In the genomic region with DNA sequence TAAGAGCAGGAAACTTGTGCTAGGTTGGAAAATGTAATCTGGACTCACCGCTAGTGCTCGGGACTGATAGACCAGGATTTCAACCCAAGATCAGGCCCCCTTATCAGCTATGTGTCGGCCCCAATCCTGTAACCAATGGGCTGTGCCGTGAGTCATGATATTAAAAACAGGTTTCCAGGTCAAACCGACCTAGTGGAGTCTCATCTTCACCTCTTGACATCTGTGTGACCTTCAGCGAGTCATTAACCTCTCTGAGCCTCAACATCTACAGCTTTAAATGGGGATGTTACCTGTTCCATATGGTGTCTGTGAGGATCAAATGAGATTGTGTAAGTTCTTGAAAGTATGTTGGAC, we compare ENCODE assay signal across 8 cellular contexts. TPM values are rescaled to one million over a fixed set of nuclear protein-coding genes. Genes with fewer than 3 reads are reported as not detected.
DNase-seq lines count a peak whose midpoint lies in the region; ATAC-seq, FAIRE-seq and TF ChIP-seq lines count a peak whose summit lies in the region.

No MANE protein-coding gene starts in this region.

- peak; percentile 56 for FAIRE-seq in endothelial cell of umbilical vein (lab: Jason Lieb, UNC)

- H3K4me1 ChIP-seq in A673 (ENCODE audit: insufficient read depth, low read length, poor library complexity, severe bottlenecking) = peaks cover 12% of the 10 kb centered on the region
- peaks cover 24% of the 10 kb centered on the region for H3K4me1 ChIP-seq in PC-3 (ENCODE audit: insufficient read depth, low read length)
- peaks cover 25% of the 10 kb centered on the region for H3K4me1 ChIP-seq in endothelial cell of umbilical vein (ENCODE audit: control insufficient read depth, extremely low read depth, insufficient read depth, low read length)
- peaks cover 9 to 14% of the 10 kb centered on the region in 2 donors for H3K4me1 ChIP-seq in neuronal stem cell (ENCODE audit: control insufficient read depth in 2 of 2, insufficient read depth in 1 of 2, low read depth in 1 of 2, low read length in 2 of 2)

- H4K8ac ChIP-seq in neuronal stem cell (ENCODE audit: low read depth, low read length) = no peak overlapping the region

- no peak overlapping the region for H2BK12ac ChIP-seq in neuronal stem cell (ENCODE audit: low read length)

- H3K27ac ChIP-seq in A673 (ENCODE audit: low read depth, low read length, poor library complexity, severe bottlenecking) = peak overlapping the region; percentile 75
- peak overlapping the region; percentile 81 for H3K27ac ChIP-seq in PC-3 (ENCODE audit: low read length)
- peak overlapping the region; percentile 62 for H3K27ac ChIP-seq in endothelial cell of umbilical vein (ENCODE audit: insufficient read depth, low read depth, low read length)
- no peak overlapping the region for H3K27ac ChIP-seq in neuronal stem cell (replicated peaks; ENCODE audit: low read length)

- H3K14ac ChIP-seq in neuronal stem cell (ENCODE audit: low read length) = no peak overlapping the region

- H2BK120ac ChIP-seq in neuronal stem cell (ENCODE audit: low read depth, low read length) = no peak overlapping the region

- H3K9ac ChIP-seq in PC-3 (ENCODE audit: low read length) (peak overlapping the region; percentile 98), endothelial cell of umbilical vein (replicated peaks; ENCODE audit: extremely low read depth, insufficient read depth, low read length) (peak overlapping the region; percentile 83), neuronal stem cell (ENCODE audit: low read depth, low read length, poor library complexity) (peak overlapping the region; percentile 92)

- TF ChIP-seq POLR2A in endothelial cell of umbilical vein (IDR thresholded peaks at IDR 0.05; ENCODE audit: low read depth, low read length) = no peak

- H2AFZ ChIP-seq in PC-3 (ENCODE audit: low read length) (peak overlapping the region; percentile 72), endothelial cell of umbilical vein (ENCODE audit: low read depth, low read length) (peak overlapping the region; percentile 54), neuronal stem cell (ENCODE audit: low read length) (peak overlapping the region; percentile 86)

- no peak overlapping the region for H2BK15ac ChIP-seq in neuronal stem cell (ENCODE audit: low read length)

- H3K23ac ChIP-seq in neuronal stem cell (ENCODE audit: low read depth, low read length, poor library complexity) = no peak overlapping the region

- POLR2A ChIA-PET in A673 (lab: Charles Lee; ENCODE audit: low non-redundant PET) (no interaction called here), PC-3 (lab: Charles Lee; ENCODE audit: unreplicated experiment) (interaction anchor here (0.6 kb wide), 1 partner anchor 22 kb away, joined by 10 read pairs; no protein-coding TSS in a partner anchor), endothelial cell of umbilical vein (lab: Charles Lee) (no interaction called here)

- no peak overlapping the region for H3K4ac ChIP-seq in neuronal stem cell (ENCODE audit: low read length)

- 0 out of 2 replicates have a peak, but pooled peaks cover 10% of the 10 kb centered on the region for H4K20me1 ChIP-seq in PC-3 (ENCODE audit: low read length)
- H4K20me1 ChIP-seq in endothelial cell of umbilical vein (replicated peaks; ENCODE audit: control insufficient read depth, extremely low read depth, insufficient read depth, low read length) = peaks cover 4% of the 10 kb centered on the region

- no peaks in the 10 kb centered on the region for H3K9me2 ChIP-seq in PC-3 (replicated peaks; ENCODE audit: low read length)

- intact Hi-C loops in A673 (cut with micrococcal nuclease; ENCODE audit: unreplicated experiment) = loop anchor here (5.0 kb wide), 1 partner anchor 69 kb away; a partner anchor contains a TSS
- intact Hi-C loops in PC-3 (cut with micrococcal nuclease) = loop anchor here (5.0 kb wide), 1 partner anchor 69 kb away; a partner anchor contains a TSS
- intact Hi-C loops in endothelial cell of umbilical vein (cut with micrococcal nuclease) = loop anchor here (1.0 to 10.0 kb wide), 3 partner anchors 166 to 337 kb away; a partner anchor contains a TSS

- CTCF ChIA-PET in A673 (lab: Charles Lee) (no interaction called here), PC-3 (lab: Charles Lee) (no interaction called here), endothelial cell of umbilical vein (lab: Charles Lee) (interaction anchor here (1.5 to 2.3 kb wide), 2 partner anchors 71 to 82 kb away, joined by 4 to 18 read pairs; a partner anchor contains a TSS)

- no peak overlapping the region for H3K18ac ChIP-seq in neuronal stem cell (ENCODE audit: low read length)

- TF ChIP-seq CTCF in A673 (conservative IDR thresholded peaks at IDR 0.05; ENCODE audit: low read depth, low read length) = no peak
- no peak for TF ChIP-seq CTCF in PC-3 (conservative IDR thresholded peaks at IDR 0.05; ENCODE audit: low read depth, low read length)
- no peak for TF ChIP-seq CTCF in endothelial cell of umbilical vein (IDR thresholded peaks at IDR 0.05; ENCODE audit: extremely low read depth in 1 of 2, insufficient read depth in 1 of 2, low read depth in 1 of 2, low read length in 2 of 2)

- H3K9me1 ChIP-seq in endothelial cell of umbilical vein (replicated peaks; ENCODE audit: control insufficient read depth, extremely low read depth, insufficient read depth, low read length) = no peaks in the 10 kb centered on the region

- no CpG with 5 or more reads among the region's 6 CpGs for WGBS in neuronal stem cell (ENCODE audit: extremely low coverage in 2 of 2, insufficient read length in 2 of 2, insufficient replicate concordance in 1 of 2), 2 donors

- H3K79me2 ChIP-seq in PC-3 (ENCODE audit: low read length) (peaks cover 79% of the 10 kb centered on the region), endothelial cell of umbilical vein (ENCODE audit: control insufficient read depth, insufficient read depth, low read length) (peaks cover 64% of the 10 kb centered on the region)

- peak overlapping the region; percentile 79 for H3K4me3 ChIP-seq in A673 (ENCODE audit: low read depth, low read length, poor library complexity, severe bottlenecking)
- peak overlapping the region; percentile 98 for H3K4me3 ChIP-seq in PC-3 (ENCODE audit: low read length)
- peak overlapping the region; percentile 49 to 95 (median 83) for H3K4me3 ChIP-seq in endothelial cell of umbilical vein (replicated peaks in 1 of 3; ENCODE audit: insufficient read depth in 1 of 3, low read depth in 1 of 3, low read length in 3 of 3)
- H3K4me3 ChIP-seq in neuronal stem cell (ENCODE audit: low read length in 2 of 2) = peak overlapping the region; percentile 91 to 97

- no peak overlapping the region for H2AK5ac ChIP-seq in neuronal stem cell (ENCODE audit: low read depth, low read length)

- BruUV-seq in A673 (replicated peaks; lab: Mats Ljungman, UMichigan) (no TSS peak), PC-3 (replicated peaks; lab: Mats Ljungman, UMichigan) (TSS peak; percentile 63), endothelial cell of umbilical vein (replicated peaks; lab: Mats Ljungman, UMichigan) (TSS peak; percentile 46)

- no peaks in the 10 kb centered on the region for H3K9me3 ChIP-seq in A673 (ENCODE audit: low read depth, low read length, poor library complexity, severe bottlenecking)
- H3K9me3 ChIP-seq in PC-3 (ENCODE audit: low read length) = no peaks in the 10 kb centered on the region
- no peaks in the 10 kb centered on the region for H3K9me3 ChIP-seq in endothelial cell of umbilical vein (replicated peaks; ENCODE audit: control insufficient read depth, insufficient read depth, low read length)
- H3K9me3 ChIP-seq in neuronal stem cell (replicated peaks in 1 of 2; ENCODE audit: control insufficient read depth in 2 of 2, insufficient read depth in 1 of 2, low read depth in 1 of 2, low read length in 2 of 2) = no peaks in the 10 kb centered on the region

- dilution Hi-C loops in endothelial cell of umbilical vein (cut with MboI; ENCODE audit: extremely low pct_ligation_motif_present, low sequenced_read_pairs) = no loop called here

- peaks cover 14% of the 10 kb centered on the region for H3K79me1 ChIP-seq in neuronal stem cell (ENCODE audit: low read depth, low read length)

- DNase-seq in A673 (ENCODE audit: low spot score) = no peak
- DNase-seq in PC-3 = peak; percentile 4
- DNase-seq in endothelial cell of umbilical vein (ENCODE audit: low read depth, low spot score) = no peak
- no peak for DNase-seq in neuronal stem cell (ENCODE audit: low spot score)
- no peak for DNase-seq in cerebellar nuclear complex (lab: John Stamatoyannopoulos, UW)
- DNase-seq in DMS79 treated with DMSO at 0.1 percent for 48 hours (lab: John Stamatoyannopoulos, UW) = no peak

- H3K4me2 ChIP-seq in PC-3 (ENCODE audit: low read length) (peak overlapping the region; percentile 100), endothelial cell of umbilical vein (ENCODE audit: insufficient read depth, low read length) (peak overlapping the region; percentile 99), neuronal stem cell (ENCODE audit: insufficient read depth, low read length, poor library complexity, severe bottlenecking) (peak overlapping the region; percentile 76)

- ATAC-seq in GM19023 (IDR thresholded peaks at IDR 0.05; ENCODE audit: unreplicated experiment) = peak; percentile 2
- peak; percentile 4; the same call in 1 of the 2 replicates for ATAC-seq in PC-3
- ATAC-seq in GM21825 (IDR thresholded peaks at IDR 0.05; ENCODE audit: unreplicated experiment) = no peak

- no peak overlapping the region for H2BK5ac ChIP-seq in neuronal stem cell (ENCODE audit: low read length)

- peaks cover 23% of the 10 kb centered on the region for H3K36me3 ChIP-seq in A673 (ENCODE audit: insufficient read depth, low read length, poor library complexity, severe bottlenecking)
- peaks cover 8% of the 10 kb centered on the region; the same call in 1 of the 2 replicates for H3K36me3 ChIP-seq in PC-3 (ENCODE audit: low read depth, low read length)
- peaks cover 8 to 9% of the 10 kb centered on the region in 2 experiments for H3K36me3 ChIP-seq in endothelial cell of umbilical vein (ENCODE audit: control insufficient read depth in 2 of 2, extremely low read depth in 1 of 2, insufficient read depth in 2 of 2, low read length in 2 of 2)
- H3K36me3 ChIP-seq in neuronal stem cell (replicated peaks in 1 of 2; ENCODE audit: control insufficient read depth in 2 of 2, insufficient read depth in 2 of 2, low read length in 2 of 2) = peaks cover 3 to 42% of the 10 kb centered on the region in 2 donors

- H3K27me3 ChIP-seq in A673 (replicated peaks; ENCODE audit: insufficient read depth, low read depth, low read length, poor library complexity) = no peaks in the 10 kb centered on the region
- H3K27me3 ChIP-seq in PC-3 (ENCODE audit: low read length) = no peaks in the 10 kb centered on the region
- no peaks in the 10 kb centered on the region for H3K27me3 ChIP-seq in endothelial cell of umbilical vein (ENCODE audit: control insufficient read depth in 2 of 2, insufficient read depth in 2 of 2, low read length in 2 of 2)
- H3K27me3 ChIP-seq in neuronal stem cell (ENCODE audit: control insufficient read depth in 3 of 3, insufficient read depth in 3 of 3, low read depth in 1 of 3, low read length in 3 of 3) = no peaks in the 10 kb centered on the region

- no peak overlapping the region for H4K91ac ChIP-seq in neuronal stem cell (ENCODE audit: low read depth, low read length, poor library complexity)

- H3F3A ChIP-seq in PC-3 (ENCODE audit: low read length, unreplicated experiment) = no peaks in the 10 kb centered on the region

RNA-seq across cellular contexts. Expression of a gene that starts 0.5 kb away (rescaled TPM):
- 44.3 and 54.8 TPM in 2 replicates for total RNA-seq in A673 (2021)
- total RNA-seq in PC-3 (2014; rRNA removed) = 28.4 and 35.2 TPM in 2 replicates
- total RNA-seq in endothelial cell of umbilical vein = 61.3 and 62.8 TPM in 2 replicates
- 27.5 and 29.0 TPM in 2 replicates for polyA plus RNA-seq in endothelial cell of umbilical vein
- 35.6 and 36.0 TPM in 2 replicates for polyA plus RNA-seq in endothelial cell of umbilical vein (2011; cell fraction: cytosol; rRNA removed)
- polyA plus RNA-seq in endothelial cell of umbilical vein (2011; cell fraction: nucleus; rRNA removed) = 32.1 and 43.9 TPM in 2 replicates
- 47.6 and 49.5 TPM in 2 replicates for polyA plus RNA-seq in endothelial cell of umbilical vein (2012)
- 21.8 and 22.6 TPM in 2 replicates for polyA minus RNA-seq in endothelial cell of umbilical vein
- 14.1 TPM for polyA minus RNA-seq in endothelial cell of umbilical vein (2011; cell fraction: cytosol; rRNA and poly(A)+ RNA removed)
- polyA minus RNA-seq in endothelial cell of umbilical vein (2011; cell fraction: nucleus; rRNA and poly(A)+ RNA removed) = 32.0 and 44.8 TPM in 2 replicates
- 12.2 TPM for polyA plus RNA-seq in neuronal stem cell (2013, experiment 1 of 2)
- polyA plus RNA-seq in neuronal stem cell (2013, experiment 2 of 2) = 12.4 TPM

RNA-seq across cellular contexts. Expression of a gene that starts 0.7 kb away (rescaled TPM):
- total RNA-seq in A673 (2021) (13.3 and 13.5 TPM in 2 replicates), PC-3 (2014; rRNA removed) (5.8 and 7.4 TPM in 2 replicates), endothelial cell of umbilical vein (8.3 and 9.6 TPM in 2 replicates)
- 6.4 and 8.0 TPM in 2 replicates for polyA plus RNA-seq in endothelial cell of umbilical vein
- 6.9 and 7.8 TPM in 2 replicates for polyA plus RNA-seq in endothelial cell of umbilical vein (2011; cell fraction: cytosol; rRNA removed)
- polyA plus RNA-seq in endothelial cell of umbilical vein (2011; cell fraction: nucleus; rRNA removed) = 3.5 and 4.6 TPM in 2 replicates
- polyA plus RNA-seq in endothelial cell of umbilical vein (2012) = 10.1 and 11.9 TPM in 2 replicates
- 6.3 and 10.4 TPM in 2 replicates for polyA minus RNA-seq in endothelial cell of umbilical vein
- 2.3 TPM for polyA minus RNA-seq in endothelial cell of umbilical vein (2011; cell fraction: cytosol; rRNA and poly(A)+ RNA removed)
- polyA minus RNA-seq in endothelial cell of umbilical vein (2011; cell fraction: nucleus; rRNA and poly(A)+ RNA removed) = 1.2 and 2.1 TPM in 2 replicates
- polyA plus RNA-seq in neuronal stem cell (2013, experiment 1 of 2) = 8.6 TPM
- 8.2 TPM for polyA plus RNA-seq in neuronal stem cell (2013, experiment 2 of 2)
